In genomic region chr2:166651080-166651675, GRCh38 we compare ENCODE assay signal across 16 cellular contexts.
DNase-seq lines count a peak whose midpoint lies in the region; ATAC-seq and TF ChIP-seq lines count a peak whose summit lies in the region.
"Had no signal": no experiment of that assay in that cellular context is flagged by ENCODE, and none has a peak within 500 bp of the region (broad histone marks: within the 10 kb centered on the region; RNA-seq: fewer than 3 reads in every experiment).

No MANE protein-coding gene starts in this region.

- H3K4me1 ChIP-seq in mesendoderm (ENCODE audit: control insufficient read depth, low read depth, low read length) = no peaks in the 10 kb centered on the region
- H3K4me1 ChIP-seq in ovary (ENCODE audit: insufficient read depth) = no peaks in the 10 kb centered on the region
- H3K4me1 ChIP-seq: spleen, suprapubic skin had no signal

- H4K8ac ChIP-seq in mesendoderm (ENCODE audit: low read depth, low read length) = no peak overlapping the region

- H3K18ac ChIP-seq in mesendoderm (ENCODE audit: low read length) = no peak overlapping the region

- no peak overlapping the region for H3K56ac ChIP-seq in mesendoderm (ENCODE audit: low read length)

- no peak overlapping the region for H2AK5ac ChIP-seq in mesendoderm (ENCODE audit: low read length)

- H3K36me3 ChIP-seq in mesendoderm (ENCODE audit: control insufficient read depth, insufficient read depth, low read length) = no peaks in the 10 kb centered on the region
- H3K36me3 ChIP-seq in ovary = no peaks in the 10 kb centered on the region
- H3K36me3 ChIP-seq: heart right ventricle, neutrophil, spleen, suprapubic skin had no signal

- no peaks in the 10 kb centered on the region for H3K27me3 Mint-ChIP-seq in chondrocyte (ENCODE audit: low read depth)

- H2BK120ac ChIP-seq in mesendoderm (ENCODE audit: low read depth, low read length) = no peak overlapping the region

- DNase-seq in DMS53 (lab: John Stamatoyannopoulos, UW) (peak; percentile 92), NCI-H2029 treated with DMSO at 0.1 percent for 48 hours (lab: John Stamatoyannopoulos, UW) (peak; percentile 65), chondrocyte (ENCODE audit: low spot score) (no peak), mesendoderm (peak; percentile 35), ovary (no peak), activated gamma-delta T cell treated with Interleukin-2 at 50 U/mL for 16 hours (no peak), posterior vena cava (ENCODE audit: low spot score) (no peak)
- DNase-seq: heart right ventricle, NCI-H524 treated with DMSO at 0.1 percent for 48 hours, SIG-M5, spleen had no signal

- no peak overlapping the region for H3K9ac ChIP-seq in mesendoderm (ENCODE audit: low read length)

- no peaks in the 10 kb centered on the region for H3K79me1 ChIP-seq in mesendoderm (ENCODE audit: low read length)

- no peak overlapping the region for H3K4me2 ChIP-seq in mesendoderm (ENCODE audit: low read length)

- no peaks in the 10 kb centered on the region for H3K9me3 ChIP-seq in ovary
- H3K9me3 ChIP-seq: neutrophil, suprapubic skin had no signal

- intact Hi-C loops in ovary (cut with DNase I) = no loop called here
- intact Hi-C loops in posterior vena cava (cut with DNase I) = no loop called here

- no peak overlapping the region for H3K4me3 ChIP-seq in mesendoderm (ENCODE audit: low read length)
- H3K4me3 ChIP-seq in ovary = no peak overlapping the region
- H3K4me3 ChIP-seq: heart right ventricle, spleen, suprapubic skin had no signal

- no peak for TF ChIP-seq POLR2A in ovary (IDR thresholded peaks at IDR 0.05)

- no peaks in the 10 kb centered on the region for H3K79me2 ChIP-seq in mesendoderm (ENCODE audit: control insufficient read depth, insufficient read depth, low read length)

- H3K23ac ChIP-seq in mesendoderm (ENCODE audit: low read length) = no peak overlapping the region

- peaks cover 33% of the 10 kb centered on the region for H3K4me1 Mint-ChIP-seq in chondrocyte (ENCODE audit: low read depth)

- peak overlapping the region; percentile 80 for H3K27ac Mint-ChIP-seq in chondrocyte (ENCODE audit: unreplicated experiment)
- H3K27ac Mint-ChIP-seq: activated naive CD4-positive, alpha-beta T cell treated with anti-CD3 and anti-CD28 coated beads, Interleukin-2, amount 50 U/mL, for 72 hours had no signal

- no peak overlapping the region for H2BK5ac ChIP-seq in mesendoderm (ENCODE audit: low read length)

- H3K27me3 ChIP-seq in mesendoderm (ENCODE audit: insufficient read depth, low read length, poor library complexity) = no peaks in the 10 kb centered on the region
- H3K27me3 ChIP-seq in ovary = no peaks in the 10 kb centered on the region
- H3K27me3 ChIP-seq: heart right ventricle, neutrophil, spleen, suprapubic skin had no signal

- TF ChIP-seq CTCF in chondrocyte (IDR thresholded peaks at IDR 0.05) = no peak
- no peak for TF ChIP-seq CTCF in ovary (IDR thresholded peaks at IDR 0.05)

- ATAC-seq in GM19328 (IDR thresholded peaks at IDR 0.05; ENCODE audit: unreplicated experiment) = no peak
- ATAC-seq: activated naive CD4-positive, alpha-beta T cell treated with anti-CD3 and anti-CD28 coated beads, Interleukin-2, amount 50 U/mL, for 72 hours; HCT116; heart right ventricle had no signal

- H4K5ac ChIP-seq in mesendoderm (ENCODE audit: low read length) = no peak overlapping the region

- no peak for TF ChIP-seq EP300 in ovary (IDR thresholded peaks at IDR 0.05)

- no peak overlapping the region for H2BK15ac ChIP-seq in mesendoderm (replicated peaks; ENCODE audit: low read depth)

- H3K4ac ChIP-seq in mesendoderm (ENCODE audit: low read depth, low read length) = no peak overlapping the region

- H3K4me3 Mint-ChIP-seq in chondrocyte (ENCODE audit: unreplicated experiment) = peak overlapping the region; percentile 24

- H3K36me3 Mint-ChIP-seq in chondrocyte (ENCODE audit: low read depth) = peaks cover 1% of the 10 kb centered on the region
- H3K36me3 Mint-ChIP-seq: activated naive CD4-positive, alpha-beta T cell treated with anti-CD3 and anti-CD28 coated beads, Interleukin-2, amount 50 U/mL, for 72 hours had no signal

- H3K9me3 Mint-ChIP-seq in chondrocyte (ENCODE audit: low read depth) = peaks cover 8% of the 10 kb centered on the region

- H3K27ac ChIP-seq in mesendoderm (ENCODE audit: low read depth, low read length) (no peak overlapping the region), ovary (no peak overlapping the region)
- H3K27ac ChIP-seq: heart right ventricle, neutrophil, spleen, suprapubic skin had no signal

- no CpG with 5 or more reads among the region's 4 CpGs for WGBS in mesendoderm (ENCODE audit: extremely low coverage, insufficient coverage, low lambda C conversion rate)
- 26 to 30% (median 27%) methylated on average over 4 of the region's 4 CpGs for WGBS in ovary, 3 donors

Comparison
In these comparisons a context has a peak if more than half of its experiments do, and no peak if none do; other contexts are left out.
1. DNase-seq: peak in DMS53 (single experiment), NCI-H2029 treated with DMSO at 0.1 percent for 48 hours (single experiment) and mesendoderm (single experiment); none in chondrocyte (single experiment), ovary (0 of 5), activated gamma-delta T cell treated with Interleukin-2 at 50 U/mL for 16 hours (single experiment) and posterior vena cava (single experiment).